ENCODE assay signal across 8 cellular contexts in genomic region chr6:89829591-89830384, GRCh38. TPM values are rescaled to one million over a fixed set of nuclear protein-coding genes. Genes with fewer than 3 reads are reported as not detected.
DNase-seq lines count a peak whose midpoint lies in the region; TF ChIP-seq lines count a peak whose summit lies in the region.

Gene CASP8AP2 (plus strand): TSS chr6:89829880.

- peaks cover 15% of the 10 kb centered on the region for H3K79me2 ChIP-seq in neural cell (replicated peaks; ENCODE audit: insufficient read depth, low read length)

- WGBS in stomach, 5 donors, result 0 to 1% (median 0%) methylated on average over 31 to 44 of the region's 44 CpGs

- intact Hi-C loops in stomach (cut with DNase I; ENCODE audit: low total_unique reads), result no loop called here

- TF ChIP-seq CTCF in neural cell (IDR thresholded peaks at IDR 0.05; ENCODE audit: poor library complexity, severe bottlenecking) (no peak), stomach (IDR thresholded peaks at IDR 0.05) (no peak)

- peak within 1 kb of the TSS; percentile 95 for H3K4me3 ChIP-seq in H7 (ENCODE audit: insufficient read depth, low read depth, low read length)
- H3K4me3 ChIP-seq in neural cell (ENCODE audit: low read length), result peak within 1 kb of the TSS; percentile 88
- H3K4me3 ChIP-seq in stomach, result peak within 1 kb of the TSS; percentile 86 to 94 (median 93)

- peak in 1 of 4 donors; percentile 42 for TF ChIP-seq POLR2A in stomach (IDR thresholded peaks at IDR 0.05)

- H4K20me1 ChIP-seq in neural cell (ENCODE audit: insufficient read depth), result no peaks in the 10 kb centered on the region

- no peaks in the 10 kb centered on the region for H3K9me2 ChIP-seq in neural cell (ENCODE audit: insufficient read depth, low read length)

- no peaks in the 10 kb centered on the region for H3F3A ChIP-seq in neural cell (ENCODE audit: insufficient read depth, low read length, poor library complexity, severe bottlenecking)

- peak within 1 kb of the TSS; percentile 85 for H2AFZ ChIP-seq in neural cell (ENCODE audit: low read depth, low read length)

- H3K9me3 ChIP-seq in neural cell (ENCODE audit: low read length) (no peaks in the 10 kb centered on the region), stomach (no peaks in the 10 kb centered on the region)

- H3K9ac ChIP-seq in neural cell (ENCODE audit: low read length), result peak within 1 kb of the TSS; percentile 76

- H3K4me2 ChIP-seq in neural cell (ENCODE audit: low read length), result peak within 1 kb of the TSS; percentile 90

- no peaks in the 10 kb centered on the region for H3K27me3 ChIP-seq in H7 (ENCODE audit: control insufficient read depth, insufficient read depth, low read length)
- no peaks in the 10 kb centered on the region for H3K27me3 ChIP-seq in neural cell (ENCODE audit: insufficient read depth, low read depth, low read length)
- H3K27me3 ChIP-seq in stomach, result no peaks in the 10 kb centered on the region

- peaks cover 9% of the 10 kb centered on the region for H3K36me3 ChIP-seq in H7 (replicated peaks; ENCODE audit: control insufficient read depth, insufficient read depth, low read length)
- H3K36me3 ChIP-seq in neural cell (ENCODE audit: insufficient read depth, low read length), result no peaks in the 10 kb centered on the region
- peaks cover 10 to 24% (median 21%) of the 10 kb centered on the region in 4 donors for H3K36me3 ChIP-seq in stomach

- peak within 1 kb of the TSS; percentile 65 for H3K27ac ChIP-seq in neural cell (ENCODE audit: low read length)
- H3K27ac ChIP-seq in stomach, result peak within 1 kb of the TSS; percentile 81 to 89 (median 86)

- no peak for TF ChIP-seq RAD21 in neural cell (conservative IDR thresholded peaks at IDR 0.05)

- DNase-seq in ELF-1 (ENCODE audit: low read depth, low spot score), result peak; percentile 99
- DNase-seq in H7, result peak; percentile 94
- DNase-seq in M059J (ENCODE audit: low read depth), result peak; percentile 98
- DNase-seq in SHP77 (lab: John Stamatoyannopoulos, UW), result peak; percentile 98 to 99
- peak; percentile 92 for DNase-seq in activated effector memory CD4-positive, alpha-beta T cell treated with Interleukin-2 at 50 U/mL for 16 hours
- DNase-seq in fibroblast of the conjunctiva (ENCODE audit: low read depth), result peak; percentile 99
- DNase-seq in stomach, result peak; percentile 95

- TF ChIP-seq EP300 in neural cell (conservative IDR thresholded peaks at IDR 0.05; ENCODE audit: poor library complexity, severe bottlenecking) (no peak), stomach (IDR thresholded peaks at IDR 0.05) (no peak)

- peaks cover 7 to 25% (median 19%) of the 10 kb centered on the region in 4 donors for H3K4me1 ChIP-seq in stomach

TF ChIP-seq in neural cell, 6 proteins besides CTCF, POLR2A, EP300 and RAD21:
- TF ChIP-seq MXI1 (conservative IDR thresholded peaks at IDR 0.05; ENCODE audit: poor library complexity, severe bottlenecking) (peak; percentile 71), REST (IDR thresholded peaks at IDR 0.05; ENCODE audit: borderline replicate concordance) (no peak), TAF1 (IDR thresholded peaks at IDR 0.05; ENCODE audit: low read depth) (peak; percentile 56), POLR2AphosphoS5 (IDR thresholded peaks at IDR 0.05) (peak; percentile 72)

RNA-seq across cellular contexts. Expression of gene CASP8AP2, which starts in this region (rescaled TPM):
- 11.3 and 20.2 TPM in 2 replicates for total RNA-seq in H7 (2014; rRNA removed; shearing (Covaris generic))
- total RNA-seq in M059J (2014; rRNA removed; shearing (Covaris generic)), result 9.3 and 11.4 TPM in 2 replicates
- 13.3 and 16.8 TPM in 2 replicates for polyA plus RNA-seq in neural cell
- polyA minus RNA-seq in neural cell, result 55.0 and 68.3 TPM in 2 replicates
- total RNA-seq in stomach, result 10 to 100 TPM in 4 of 5 donors, 1 to 10 TPM in 1; 4.3 to 35.3 (median 20.2) TPM
- 1 to 10 TPM; 3.1 to 6.6 (median 4.9) TPM for polyA plus RNA-seq in stomach

Comparison
In these comparisons a context has a peak if more than half of its experiments do, and no peak if none do; other contexts are left out.
1. Peak in every context shown above with its lines: DNase-seq, H3K4me3 ChIP-seq and H3K27ac ChIP-seq.